ENCODE assay signal across 9 cellular contexts in the genomic region with DNA sequence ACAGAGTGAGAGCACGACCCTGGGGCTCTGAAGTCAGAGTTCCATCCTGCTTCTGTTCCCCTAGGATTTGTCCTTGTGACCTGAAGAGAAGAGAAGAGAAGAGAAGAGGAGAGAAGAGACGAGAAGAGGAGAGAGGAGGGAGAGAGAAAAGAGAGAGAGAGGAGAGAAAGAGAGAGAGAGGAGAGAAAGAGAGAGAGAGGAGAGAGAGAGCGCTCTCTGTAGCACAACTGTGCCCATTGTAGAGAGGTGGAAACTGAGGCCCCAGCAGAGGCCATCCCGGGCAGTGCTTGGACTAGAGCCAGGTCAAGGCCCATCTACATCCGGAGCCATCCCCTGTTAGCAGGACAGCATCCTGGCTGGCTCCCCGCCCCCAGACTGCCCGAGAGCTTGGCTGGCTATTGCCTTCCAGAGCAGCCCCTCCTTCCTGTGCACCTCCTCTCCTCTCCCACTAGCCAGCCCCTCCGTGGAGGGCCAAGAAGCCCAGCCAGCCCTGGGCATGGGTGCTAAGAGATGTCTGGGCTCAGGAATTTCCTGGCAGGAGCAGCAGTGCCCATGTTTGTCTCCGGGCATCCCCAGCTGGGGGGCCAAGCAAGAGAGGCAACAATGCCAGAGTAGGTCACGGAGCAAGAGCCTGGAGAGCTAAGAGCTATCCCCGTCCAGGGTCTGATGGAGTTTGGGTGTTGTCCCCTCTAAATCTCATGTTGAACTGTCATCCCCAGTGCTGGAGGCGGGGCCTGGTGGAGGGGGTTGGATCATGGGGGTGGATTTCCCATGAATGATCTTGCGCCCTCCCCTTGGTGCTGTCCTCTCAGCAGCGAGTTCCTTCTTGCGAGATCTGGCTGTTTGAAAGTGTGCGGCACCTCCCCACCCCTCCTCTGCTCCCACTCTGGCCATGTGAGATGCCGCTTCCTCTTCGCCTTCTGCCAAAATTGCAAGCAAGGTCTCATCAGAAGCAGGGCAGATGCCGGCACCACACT. TPM values are rescaled to one million over a fixed set of nuclear protein-coding genes. Genes with fewer than 3 reads are reported as not detected.
DNase-seq lines count a peak whose midpoint lies in the region; ATAC-seq, FAIRE-seq and TF ChIP-seq lines count a peak whose summit lies in the region.
"Had no signal": no experiment of that assay in that cellular context is flagged by ENCODE, and none has a peak within 500 bp of the region (broad histone marks: within the 10 kb centered on the region; RNA-seq: fewer than 3 reads in every experiment).

No MANE protein-coding gene starts in this region.

- H3K9me2 ChIP-seq in Karpas-422 (replicated peaks; ENCODE audit: insufficient read depth, low read length) = no peaks in the 10 kb centered on the region
- H3K9me2 ChIP-seq in SK-N-SH = no peaks in the 10 kb centered on the region

- peaks cover 9% of the 10 kb centered on the region for H3K27me3 Mint-ChIP-seq in central memory CD8-positive, alpha-beta T cell
- H3K27me3 Mint-ChIP-seq in type B pancreatic cell = peaks cover 7% of the 10 kb centered on the region

- POLR2A ChIA-PET in SK-N-SH (lab: Yijun Ruan, JAX) = no interaction called here

- H3K79me2 ChIP-seq in Karpas-422 (ENCODE audit: low read length) (no peaks in the 10 kb centered on the region), SK-N-SH (ENCODE audit: insufficient read depth) (no peaks in the 10 kb centered on the region)

- H3K4me1 ChIP-seq in Karpas-422 (ENCODE audit: low read length) (peaks cover 15% of the 10 kb centered on the region), SK-N-SH (ENCODE audit: control insufficient read depth in 1 of 2, insufficient read depth in 2 of 2, low read depth in 1 of 2, low read length in 1 of 2) (no peaks in the 10 kb centered on the region)

- no peaks in the 10 kb centered on the region for H4K20me1 ChIP-seq in Karpas-422 (ENCODE audit: insufficient read depth, low read depth, low read length)
- H4K20me1 ChIP-seq in SK-N-SH (ENCODE audit: insufficient read depth) = no peaks in the 10 kb centered on the region

- H3K27ac ChIP-seq in Karpas-422 (ENCODE audit: low read length) (no peak overlapping the region), SK-N-SH (ENCODE audit: low read depth in 2 of 2, low read length in 1 of 2) (no peak overlapping the region)

- H3K9ac ChIP-seq in Karpas-422 (ENCODE audit: low read length) = peak overlapping the region; percentile 62
- no peak overlapping the region for H3K9ac ChIP-seq in SK-N-SH

- no peaks in the 10 kb centered on the region for H3F3A ChIP-seq in SK-N-SH (replicated peaks; ENCODE audit: insufficient read depth)

- peak overlapping the region; percentile 26 for H3K27ac Mint-ChIP-seq in central memory CD8-positive, alpha-beta T cell (ENCODE audit: low read depth)
- no peak overlapping the region for H3K27ac Mint-ChIP-seq in type B pancreatic cell

- H3K4me2 ChIP-seq in Karpas-422 (ENCODE audit: low read depth, low read length, poor library complexity, severe bottlenecking) = peak overlapping the region; percentile 78
- H3K4me2 ChIP-seq in SK-N-SH = no peak overlapping the region

- ATAC-seq in GM18498 (IDR thresholded peaks at IDR 0.05; ENCODE audit: unreplicated experiment) = peak; percentile 66
- ATAC-seq in GM21576 (IDR thresholded peaks at IDR 0.05; ENCODE audit: unreplicated experiment) = peak; percentile 70
- peak; percentile 80 for ATAC-seq in central memory CD8-positive, alpha-beta T cell (replicated peaks; ENCODE audit: extremely low read depth, poor library complexity, severe bottlenecking)
- peak; percentile 60 for ATAC-seq in stimulated activated naive CD8-positive, alpha-beta T cell treated with anti-CD3 and anti-CD28 coated beads, Interleukin-15, Interleukin-2, amounts not matched to agents 100 U/mL and 50 U/mL, for 24 hours

- no peak for TF ChIP-seq EP300 in SK-N-SH (IDR thresholded peaks at IDR 0.05; ENCODE audit: borderline replicate concordance in 1 of 2, low read depth in 1 of 2, low read length in 1 of 2)

- peaks cover 17% of the 10 kb centered on the region for H3K4me1 Mint-ChIP-seq in central memory CD8-positive, alpha-beta T cell
- H3K4me1 Mint-ChIP-seq in type B pancreatic cell (ENCODE audit: unreplicated experiment) = peaks cover 4% of the 10 kb centered on the region

- TF ChIP-seq RAD21 in SK-N-SH (IDR thresholded peaks at IDR 0.05; ENCODE audit: low read length) = no peak

- H3K27me3 ChIP-seq in Karpas-422 (ENCODE audit: low read length) = no peaks in the 10 kb centered on the region
- H3K27me3 ChIP-seq in SK-N-SH (ENCODE audit: insufficient read depth) = no peaks in the 10 kb centered on the region; the same call in 1 of the 2 replicates

- DNase-seq in Karpas-422 (peak; percentile 89), D721Med (ENCODE audit: insufficient read length, low spot score) (no peak), SK-N-SH (no peak), type B pancreatic cell (ENCODE audit: extremely low spot score, unreplicated experiment) (no peak)
- DNase-seq in central memory CD8-positive, alpha-beta T cell (ENCODE audit: low spot score in 2 of 2) = no peak
- peak; percentile 66 for DNase-seq in stimulated activated naive CD8-positive, alpha-beta T cell treated with anti-CD3 and anti-CD28 coated beads, Interleukin-15, Interleukin-2, amounts not matched to agents 100 U/mL and 50 U/mL, for 24 hours

- H3K4me3 ChIP-seq in Karpas-422 (ENCODE audit: low read length) = peak overlapping the region; percentile 63
- H3K4me3 ChIP-seq in SK-N-SH (ENCODE audit: low read depth in 2 of 2, low read length in 1 of 2) = no peak overlapping the region

- H3K4me3 Mint-ChIP-seq in central memory CD8-positive, alpha-beta T cell = peak overlapping the region; percentile 10
- H3K4me3 Mint-ChIP-seq in type B pancreatic cell = no peak overlapping the region

- no peaks in the 10 kb centered on the region for H3K36me3 Mint-ChIP-seq in central memory CD8-positive, alpha-beta T cell (ENCODE audit: insufficient read depth)
- no peaks in the 10 kb centered on the region for H3K36me3 Mint-ChIP-seq in type B pancreatic cell

- H2AFZ ChIP-seq in Karpas-422 (ENCODE audit: low read length) = no peak overlapping the region; the same call in 1 of the 2 replicates
- no peak overlapping the region for H2AFZ ChIP-seq in SK-N-SH (ENCODE audit: low read depth)

- TF ChIP-seq CTCF in D721Med (IDR thresholded peaks at IDR 0.05; ENCODE audit: insufficient read depth, missing control alignments) (no peak), SK-N-SH (IDR thresholded peaks at IDR 0.05) (no peak), type B pancreatic cell (conservative IDR thresholded peaks at IDR 0.05) (no peak)

- WGBS in SK-N-SH (ENCODE audit: low lambda C conversion rate) = 65% methylated on average over 13 of the region's 19 CpGs

- FAIRE-seq in D721Med (lab: Jason Lieb, UNC) = no peak

- CTCF ChIA-PET in SK-N-SH (lab: Yijun Ruan, JAX) = interaction anchor here (1.1 to 1.3 kb wide), 2 partner anchors 30 to 44 kb away, joined by 3 to 4 read pairs; no protein-coding TSS in a partner anchor

- H3K9me3 Mint-ChIP-seq in central memory CD8-positive, alpha-beta T cell = no peaks in the 10 kb centered on the region
- no peaks in the 10 kb centered on the region for H3K9me3 Mint-ChIP-seq in type B pancreatic cell

- no peaks in the 10 kb centered on the region for H3K9me3 ChIP-seq in Karpas-422 (ENCODE audit: low read length)
- H3K9me3 ChIP-seq in SK-N-SH = no peaks in the 10 kb centered on the region

- H3K36me3 ChIP-seq in Karpas-422 (ENCODE audit: insufficient read depth, low read length) = no peaks in the 10 kb centered on the region
- H3K36me3 ChIP-seq in SK-N-SH (replicated peaks in 1 of 2; ENCODE audit: control insufficient read depth in 1 of 2, insufficient read depth in 2 of 2, low read length in 1 of 2) = no peaks in the 10 kb centered on the region

TF ChIP-seq in SK-N-SH, 30 proteins besides CTCF, POLR2A, EP300 and RAD21:
- no peak for TF ChIP-seq TCF12 (IDR thresholded peaks at IDR 0.05)
- no peak for TF ChIP-seq GATA2 (CRISPR knock-in tag; IDR thresholded peaks at IDR 0.05)
- TF ChIP-seq JUND (IDR thresholded peaks at IDR 0.05) = no peak
- TF ChIP-seq, protein P1, sequence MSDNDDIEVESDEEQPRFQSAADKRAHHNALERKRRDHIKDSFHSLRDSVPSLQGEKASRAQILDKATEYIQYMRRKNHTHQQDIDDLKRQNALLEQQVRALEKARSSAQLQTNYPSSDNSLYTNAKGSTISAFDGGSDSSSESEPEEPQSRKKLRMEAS (IDR thresholded peaks at IDR 0.05; ENCODE audit: low read depth) = no peak
- TF ChIP-seq GABPA (IDR thresholded peaks at IDR 0.05; ENCODE audit: low read depth) = no peak
TF ChIP-seq in SK-N-SH: peak in this region for 0.

RNA-seq across cellular contexts. Expression of a gene that starts 18.2 kb away (rescaled TPM):
- 2.9 and 9.5 TPM in 2 replicates for total RNA-seq in Karpas-422 (2014; rRNA removed; shearing (Covaris generic); ENCODE audit: low replicate concordance)
- polyA plus RNA-seq in SK-N-SH (2012; rRNA removed) = not detected in 2 replicates
- not detected in 2 replicates for polyA plus RNA-seq in SK-N-SH (2012; cell fraction: cytosol; rRNA removed)
- polyA plus RNA-seq in SK-N-SH (2012; cell fraction: nucleus; rRNA removed) = 0.02 and 0.04 TPM in 2 replicates
- total RNA-seq in type B pancreatic cell (ENCODE audit: low replicate concordance) = 0.24 TPM in 1 of 2 replicates, not detected in the other
- total RNA-seq: renal cortical epithelial cell had no signal

RNA-seq across cellular contexts. Expression of a gene that starts 52.7 kb away (rescaled TPM):
- not detected in 2 replicates for total RNA-seq in Karpas-422 (2014; rRNA removed; shearing (Covaris generic); ENCODE audit: low replicate concordance)
- not detected in 2 replicates for polyA plus RNA-seq in SK-N-SH (2012; rRNA removed)
- polyA plus RNA-seq in SK-N-SH (2012; cell fraction: cytosol; rRNA removed) = not detected in 2 replicates
- not detected in 2 replicates for polyA plus RNA-seq in SK-N-SH (2012; cell fraction: nucleus; rRNA removed)
- total RNA-seq in type B pancreatic cell (ENCODE audit: low replicate concordance) = not detected in 2 replicates
- total RNA-seq: renal cortical epithelial cell had no signal

Comparison
In these comparisons a context has a peak if more than half of its experiments do, and no peak if none do; other contexts are left out.
1. DNase-seq: peak in Karpas-422 (single experiment) and stimulated activated naive CD8-positive, alpha-beta T cell treated with anti-CD3 and anti-CD28 coated beads, Interleukin-15, Interleukin-2, amounts not matched to agents 100 U/mL and 50 U/mL, for 24 hours (single experiment); none in central memory CD8-positive, alpha-beta T cell (0 of 2), D721Med (single experiment), SK-N-SH (single experiment) and type B pancreatic cell (single experiment).
2. Peak in every context shown above with its lines, with median percentiles within 50 percentile points of each other: ATAC-seq.